In the genomic region with DNA sequence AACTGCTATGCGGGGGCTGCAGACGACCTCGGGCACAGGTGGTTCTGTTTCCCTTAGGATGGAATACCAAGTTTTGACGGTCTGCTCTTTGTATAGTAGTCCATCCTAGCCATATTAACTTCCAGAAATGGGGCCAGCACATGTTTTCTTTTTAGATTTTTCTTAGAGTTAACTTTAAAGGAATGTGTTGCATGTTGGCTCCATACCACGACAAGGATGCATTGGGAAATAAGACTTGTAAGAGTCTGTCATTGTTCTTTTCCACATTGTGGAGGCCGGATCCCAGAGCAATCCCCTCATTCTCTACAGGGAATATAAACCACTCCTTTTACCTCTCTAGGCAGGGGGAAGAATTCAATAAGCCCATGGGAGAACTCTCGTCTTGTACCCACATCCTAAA, we compare ENCODE assay signal across 20 cellular contexts.
"Had no signal": no experiment of that assay in that cellular context is flagged by ENCODE, and none has a peak within 500 bp of the region (broad histone marks: within the 10 kb centered on the region; RNA-seq: fewer than 3 reads in every experiment).

No MANE protein-coding gene starts in this region.

- H3K9me3 Mint-ChIP-seq: naive thymus-derived CD4-positive, alpha-beta T cell; stimulated activated memory B cell treated with anti-CD40 and anti-IgM and Interleukin-4, amounts not matched to agents 10 μg/mL and 1 μg/mL and 100 μg/mL, for 72 hours; stimulated activated naive CD8-positive, alpha-beta T cell treated with anti-CD3 and anti-CD28 coated beads, Interleukin-15, Interleukin-2, amounts not matched to agents 100 ng/mL and 50 ng/mL, for 24 hours had no signal

- H3K27ac Mint-ChIP-seq: naive thymus-derived CD4-positive, alpha-beta T cell; stimulated activated memory B cell treated with anti-CD40 and anti-IgM and Interleukin-4, amounts not matched to agents 10 μg/mL and 1 μg/mL and 100 μg/mL, for 72 hours; stimulated activated naive CD8-positive, alpha-beta T cell treated with anti-CD3 and anti-CD28 coated beads, Interleukin-15, Interleukin-2, amounts not matched to agents 100 ng/mL and 50 ng/mL, for 24 hours had no signal

- DNase-seq: cortex of kidney; dorsolateral prefrontal cortex; effector CD8-positive, alpha-beta T cell; gastrocnemius medialis; heart right ventricle; hypothalamus; kidney glomerular epithelial cell; naive thymus-derived CD4-positive, alpha-beta T cell; posterior cingulate gyrus; spleen; stimulated activated CD4-positive, alpha-beta T cell treated with anti-CD3 and anti-CD28 coated beads, Interleukin-15, amount 100 ng/mL, for 24 hours; stimulated activated CD4-positive, alpha-beta T cell treated with anti-CD3 and anti-CD28 coated beads, Interleukin-1b, Interleukin-23, amount 100 ng/mL, for 48 hours; stimulated activated CD4-positive, alpha-beta T cell treated with anti-CD3 and anti-CD28 coated beads, Interleukin-4, amount 100 ng/mL, for 24 hours; testis; upper lobe of right lung had no signal

- H3K9me3 ChIP-seq: gastrocnemius medialis, heart right ventricle, neutrophil, spleen, testis, tibial nerve, upper lobe of right lung had no signal

- H3K27me3 Mint-ChIP-seq: stimulated activated memory B cell treated with anti-CD40 and anti-IgM and Interleukin-4, amounts not matched to agents 10 μg/mL and 1 μg/mL and 100 μg/mL, for 72 hours had no signal

- H3K4me1 Mint-ChIP-seq: naive thymus-derived CD4-positive, alpha-beta T cell; stimulated activated memory B cell treated with anti-CD40 and anti-IgM and Interleukin-4, amounts not matched to agents 10 μg/mL and 1 μg/mL and 100 μg/mL, for 72 hours had no signal

- H3K36me3 ChIP-seq: gastrocnemius medialis, heart right ventricle, neutrophil, spleen, tibial nerve, upper lobe of right lung had no signal

- H3K27ac ChIP-seq: dorsolateral prefrontal cortex, gastrocnemius medialis, heart right ventricle, neutrophil, testis, tibial nerve, upper lobe of right lung had no signal

- H3K4me3 ChIP-seq: dorsolateral prefrontal cortex, gastrocnemius medialis, heart right ventricle, spleen, testis, tibial nerve, upper lobe of right lung had no signal

- H3K4me1 ChIP-seq: gastrocnemius medialis, spleen, tibial nerve, upper lobe of right lung had no signal

- ATAC-seq: gastrocnemius medialis; heart right ventricle; naive thymus-derived CD4-positive, alpha-beta T cell; sciatic nerve; stimulated activated memory B cell treated with anti-CD40 and anti-IgM and Interleukin-4, amounts not matched to agents 10 μg/mL and 1 μg/mL and 100 μg/mL, for 72 hours; upper lobe of right lung had no signal

- H3K27me3 ChIP-seq: dorsolateral prefrontal cortex, gastrocnemius medialis, heart right ventricle, neutrophil, spleen, testis, tibial nerve, upper lobe of right lung had no signal

- H3K36me3 Mint-ChIP-seq: naive thymus-derived CD4-positive, alpha-beta T cell; stimulated activated memory B cell treated with anti-CD40 and anti-IgM and Interleukin-4, amounts not matched to agents 10 μg/mL and 1 μg/mL and 100 μg/mL, for 72 hours had no signal

- H3K4me3 Mint-ChIP-seq: naive thymus-derived CD4-positive, alpha-beta T cell; stimulated activated memory B cell treated with anti-CD40 and anti-IgM and Interleukin-4, amounts not matched to agents 10 μg/mL and 1 μg/mL and 100 μg/mL, for 72 hours; stimulated activated naive CD8-positive, alpha-beta T cell treated with anti-CD3 and anti-CD28 coated beads, Interleukin-15, Interleukin-2, amounts not matched to agents 100 ng/mL and 50 ng/mL, for 24 hours had no signal
